21 cellular contexts compared by ENCODE assay signal in the genomic region with DNA sequence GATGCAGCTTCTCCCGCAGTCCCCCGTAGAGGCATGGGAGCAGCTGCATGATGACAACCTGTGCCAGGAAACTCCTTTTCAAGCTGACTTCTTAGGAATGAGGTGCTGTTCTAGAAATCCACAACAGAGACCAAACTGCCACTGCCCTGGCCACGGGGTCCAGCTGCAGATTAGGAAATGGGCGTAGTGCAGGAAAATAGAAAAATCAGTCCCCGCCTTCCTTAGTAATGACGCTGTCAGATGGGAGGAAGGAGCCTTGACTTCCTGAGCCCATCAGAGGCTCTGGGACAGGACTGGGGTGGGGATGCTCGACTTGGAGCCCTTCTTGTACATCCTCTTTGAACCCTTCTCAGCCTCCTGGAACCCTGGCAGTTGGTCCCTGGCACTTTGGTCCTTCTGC.
DNase-seq lines count a peak whose midpoint lies in the region; ATAC-seq and TF ChIP-seq lines count a peak whose summit lies in the region.
"Had no signal": no experiment of that assay in that cellular context is flagged by ENCODE, and none has a peak within 500 bp of the region (broad histone marks: within the 10 kb centered on the region; RNA-seq: fewer than 3 reads in every experiment).

No MANE protein-coding gene starts in this region.

- H3K27ac ChIP-seq in right cardiac atrium (ENCODE audit: low read length) = no peak overlapping the region
- H3K27ac ChIP-seq: GM23248, Peyer's patch, SJCRH30 had no signal

- H3K9me3 ChIP-seq in right cardiac atrium (ENCODE audit: control insufficient read depth, low read length) = no peaks in the 10 kb centered on the region
- H3K9me3 ChIP-seq: BE2C, Peyer's patch, SJCRH30 had no signal

- no peak for TF ChIP-seq CTCF in GM13976 (IDR thresholded peaks at IDR 0.05; ENCODE audit: borderline replicate concordance, control extremely low read depth, extremely low read depth, insufficient read depth, missing control alignments)

- DNase-seq in GM13976 (ENCODE audit: low spot score) = peak; percentile 9
- DNase-seq in NCI-H226 = peak; percentile 42
- peak; percentile 70 for DNase-seq in cardiac septum (ENCODE audit: low spot score)
- DNase-seq in right cardiac atrium = no peak
- DNase-seq in NCI-H2081 treated with DMSO at 0.1 percent for 48 hours (lab: John Stamatoyannopoulos, UW) = no peak
- no peak for DNase-seq in amniotic stem cell (lab: John Stamatoyannopoulos, UW)
- DNase-seq: BE2C, Calu3, DND-41, H9, KBM-7, MV-4-11, NCI-H1105, NCI-H146, NCI-H1930, NCI-H526 treated with DMSO at 0.1 percent for 48 hours, Peyer's patch, SJCRH30 had no signal

- in situ Hi-C loops in GM13976 (cut with MboI; ENCODE audit: low sequenced_read_pairs, unreplicated experiment) = no loop called here

- intact Hi-C loops in cardiac septum (cut with DNase I) = no loop called here
- intact Hi-C loops in right cardiac atrium (cut with DNase I) = no loop called here

- no peak overlapping the region for H3K4me3 ChIP-seq in right cardiac atrium (ENCODE audit: low read length)
- H3K4me3 ChIP-seq: GM23248, Peyer's patch, SJCRH30 had no signal

- ATAC-seq in right cardiac atrium (peak; percentile 24 to 54), HG03520 (IDR thresholded peaks at IDR 0.05; ENCODE audit: unreplicated experiment) (no peak), GM21619 (IDR thresholded peaks at IDR 0.05; ENCODE audit: unreplicated experiment) (no peak)

- no peaks in the 10 kb centered on the region for H3K27me3 ChIP-seq in right cardiac atrium (ENCODE audit: control insufficient read depth, insufficient read depth)
- H3K27me3 ChIP-seq: Peyer's patch had no signal

- H3K4me1 ChIP-seq in right cardiac atrium (ENCODE audit: control insufficient read depth, insufficient read depth, low read length) = no peaks in the 10 kb centered on the region
- H3K4me1 ChIP-seq: BE2C, Peyer's patch, SJCRH30 had no signal

- 73% methylated on average over 7 of the region's 7 CpGs for WGBS in right cardiac atrium

Comparison
In these comparisons a context has a peak if more than half of its experiments do, and no peak if none do; other contexts are left out.
1. DNase-seq: peak in GM13976 (single experiment), NCI-H226 (single experiment) and cardiac septum (single experiment); none in right cardiac atrium (0 of 3), NCI-H2081 treated with DMSO at 0.1 percent for 48 hours (single experiment) and amniotic stem cell (single experiment).
2. ATAC-seq: peak in right cardiac atrium (2 of 2); none in HG03520 (single experiment) and GM21619 (single experiment).